In the genomic region with DNA sequence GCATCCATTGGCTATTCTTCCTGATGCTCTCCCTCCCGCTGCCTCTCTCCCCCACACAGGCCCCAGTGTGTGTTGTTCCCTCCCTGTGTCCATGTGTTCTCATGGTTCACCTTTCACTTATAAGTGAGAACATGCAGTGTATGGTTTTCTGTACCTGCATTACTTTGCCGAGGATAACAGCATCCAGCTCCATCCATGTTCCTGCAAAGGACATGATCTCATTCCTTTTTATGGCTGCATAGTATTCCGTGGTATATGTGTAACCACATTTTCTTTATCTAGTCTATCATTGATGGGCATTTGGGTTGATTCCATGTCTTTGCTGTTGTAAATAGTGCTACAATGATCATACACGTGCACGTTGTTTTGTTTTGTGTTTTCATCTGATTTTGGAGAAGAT, we compare ENCODE assay signal across 2 cellular contexts. TPM values are rescaled to one million over a fixed set of nuclear protein-coding genes. Genes with fewer than 3 reads are reported as not detected.
"Had no signal": no experiment of that assay in that cellular context is flagged by ENCODE, and none has a peak within 500 bp of the region (broad histone marks: within the 10 kb centered on the region; RNA-seq: fewer than 3 reads in every experiment).

No MANE protein-coding gene starts in this region.

RNA-seq across cellular contexts. Expression of gene SYCE1L, which starts 43.3 kb away (rescaled TPM):
- total RNA-seq: ascending aorta, bronchial epithelial cell had no signal
